Comparison of ENCODE assay signal across 8 cellular contexts in genomic region chr5:119071573-119071874, GRCh38. TPM values are rescaled to one million over a fixed set of nuclear protein-coding genes. Genes with fewer than 3 reads are reported as not detected.
DNase-seq lines count a peak whose midpoint lies in the region; ATAC-seq, FAIRE-seq and TF ChIP-seq lines count a peak whose summit lies in the region.

No MANE protein-coding gene starts in this region.

- POLR2A ChIA-PET in Panc1 (lab: Charles Lee), result no interaction called here

- H4K5ac ChIP-seq in H9 (ENCODE audit: insufficient read length, low read depth, low read length), result no peak overlapping the region

- H3K36me3 Mint-ChIP-seq in H9 (ENCODE audit: insufficient read depth in 1 of 3, low read depth in 3 of 3), result no peaks in the 10 kb centered on the region

- no peak overlapping the region for H3K4ac ChIP-seq in H9 (ENCODE audit: low read depth, low read length)

- no peak overlapping the region for H3K56ac ChIP-seq in H9 (ENCODE audit: insufficient read length, low read depth, low read length)

- WGBS in H9 (ENCODE audit: extremely low coverage, insufficient read length, low lambda C conversion rate), result no CpG with 5 or more reads among the region's 18 CpGs
- 0% methylated on average over 18 of the region's 18 CpGs for WGBS in pancreas, 2 donors

- H3K18ac ChIP-seq in H9 (ENCODE audit: insufficient read length, low read depth, low read length), result peak overlapping the region; percentile 2

- H3K4me1 Mint-ChIP-seq in H9, result peaks cover 34 to 37% of the 10 kb centered on the region in 2 experiments

- H2BK15ac ChIP-seq in H9 (ENCODE audit: low read depth, low read length), result no peak overlapping the region

- no peak for FAIRE-seq in pancreas (lab: Jason Lieb, UNC)

- no peak overlapping the region for H2BK5ac ChIP-seq in H9 (ENCODE audit: insufficient read length, low read length)

- no peak overlapping the region for H2BK12ac ChIP-seq in H9 (ENCODE audit: insufficient read length, low read depth, low read length)

- H3K9me3 Mint-ChIP-seq in H9, result no peaks in the 10 kb centered on the region

- H3K27me3 ChIP-seq in H9 (ENCODE audit: insufficient read depth, low read length), result no peaks in the 10 kb centered on the region
- H3K27me3 ChIP-seq in Panc1 (ENCODE audit: control insufficient read depth, insufficient read depth, low read length), result no peaks in the 10 kb centered on the region
- no peaks in the 10 kb centered on the region for H3K27me3 ChIP-seq in pancreas

- H3K23me2 ChIP-seq in H9 (ENCODE audit: insufficient read length, low read depth, low read length, poor library complexity, severe bottlenecking), result peaks cover 4% of the 10 kb centered on the region

- peak overlapping the region; percentile 15; the same call in 1 of the 2 replicates for H3K14ac ChIP-seq in H9 (ENCODE audit: insufficient read depth, low read length)

- no peak overlapping the region for H4K8ac ChIP-seq in H9 (replicated peaks; ENCODE audit: insufficient read length, low read depth, low read length)

- CTCF ChIA-PET in Panc1 (lab: Charles Lee), result interaction anchor here (0.6 kb wide), 1 partner anchor 96 kb away, joined by 3 read pairs; no protein-coding TSS in a partner anchor

- no peak overlapping the region for H3K23ac ChIP-seq in H9 (ENCODE audit: insufficient read length, low read depth, low read length)

- H2BK20ac ChIP-seq in H9 (ENCODE audit: low read depth, low read length, poor library complexity, severe bottlenecking), result no peak overlapping the region

- H3K4me3 ChIP-seq in Panc1 (ENCODE audit: low read depth in 2 of 2, low read length in 2 of 2) (peak overlapping the region; percentile 86 to 93), fibroblast of mammary gland (ENCODE audit: control insufficient read depth, low read depth, low read length) (peak overlapping the region; percentile 88), pancreas (peak overlapping the region; percentile 74 to 98 (median 81))

- H2BK120ac ChIP-seq in H9 (ENCODE audit: low read depth, low read length, poor library complexity, severe bottlenecking), result no peak overlapping the region

- H3K4me2 ChIP-seq in H9 (ENCODE audit: insufficient read depth, insufficient read length, low read length), result peak overlapping the region; percentile 71

- H3K27ac Mint-ChIP-seq in H9, result peak overlapping the region; percentile 91 to 96 (median 93)

- no peak for TF ChIP-seq POLR2A in erythroblast (IDR thresholded peaks at IDR 0.05; ENCODE audit: low read length)

- H3K9ac ChIP-seq in ES-I3 (ENCODE audit: low read depth, low read length) (peak overlapping the region; percentile 79), H9 (ENCODE audit: extremely low read depth, insufficient read length, low read length) (peak overlapping the region; percentile 55)

- no peak overlapping the region for H3T11ph ChIP-seq in H9 (ENCODE audit: low read length)

- H3K4me3 Mint-ChIP-seq in H9, result peak overlapping the region; percentile 91 to 93

- no TSS peak for BruUV-seq in Panc1 (replicated peaks; lab: Mats Ljungman, UMichigan)

- H4K91ac ChIP-seq in H9 (ENCODE audit: insufficient read length, low read depth, low read length), result no peak overlapping the region

- TF ChIP-seq CTCF in H9 (conservative IDR thresholded peaks at IDR 0.05) (no peak), Panc1 (IDR thresholded peaks at IDR 0.05) (no peak), fibroblast of mammary gland (conservative IDR thresholded peaks at IDR 0.05; ENCODE audit: control insufficient read depth, insufficient read depth, low read depth, low read length) (no peak), pancreas (IDR thresholded peaks at IDR 0.05) (no peak)

- H2AK5ac ChIP-seq in H9 (ENCODE audit: insufficient read length, low read length), result no peak overlapping the region

- DNase-seq in H9 (no peak), Panc1 (ENCODE audit: low read depth, low spot score) (no peak), fibroblast of mammary gland (ENCODE audit: low read depth) (no peak), pancreas (no peak), SHP77 treated with DMSO at 0.1 percent for 48 hours (lab: John Stamatoyannopoulos, UW) (no peak), SKM-1 (lab: John Stamatoyannopoulos, UW; ENCODE audit: unreplicated experiment) (no peak), erythroblast (lab: John Stamatoyannopoulos, UW) (no peak)

- H3K36me3 ChIP-seq in ES-I3 (ENCODE audit: insufficient read depth, low read length) (no peaks in the 10 kb centered on the region), Panc1 (ENCODE audit: control insufficient read depth, insufficient read depth, low read length) (no peaks in the 10 kb centered on the region; the same call in 1 of the 2 replicates), pancreas (no peaks in the 10 kb centered on the region)

- H3K27ac ChIP-seq in H9 (ENCODE audit: insufficient read length, low read depth, low read length), result no peak overlapping the region
- peak overlapping the region; percentile 96 for H3K27ac ChIP-seq in Panc1 (ENCODE audit: low read length)
- H3K27ac ChIP-seq in pancreas, result peak overlapping the region; percentile 96 to 99 (median 97)

- no peaks in the 10 kb centered on the region for H3K79me1 ChIP-seq in H9 (ENCODE audit: insufficient read depth, low read depth, low read length, poor library complexity, severe bottlenecking)

- intact Hi-C loops in Panc1 (cut with micrococcal nuclease; ENCODE audit: unreplicated experiment), result no loop called here
- intact Hi-C loops in pancreas (cut with DNase I), result no loop called here

- no peak overlapping the region for H2AFZ ChIP-seq in H9 (ENCODE audit: low read length)

- peaks cover 19% of the 10 kb centered on the region; the same call in 1 of the 2 replicates for H3K79me2 ChIP-seq in H9 (ENCODE audit: insufficient read depth, low read length)

- ATAC-seq in Panc1 (no peak; the same call in 1 of the 2 replicates), pancreas (peak; percentile 12 to 31 (median 19))

- no peaks in the 10 kb centered on the region for H3K9me3 ChIP-seq in ES-I3 (ENCODE audit: control insufficient read depth, insufficient read depth, low read length)
- no peaks in the 10 kb centered on the region for H3K9me3 ChIP-seq in H9 (ENCODE audit: control insufficient read depth, low read depth, low read length)
- H3K9me3 ChIP-seq in Panc1 (ENCODE audit: control insufficient read depth, insufficient read depth, low read depth, low read length), result no peaks in the 10 kb centered on the region
- no peaks in the 10 kb centered on the region for H3K9me3 ChIP-seq in pancreas

- H3K27me3 Mint-ChIP-seq in H9 (ENCODE audit: low read depth), result no peaks in the 10 kb centered on the region

- H3K4me1 ChIP-seq in ES-I3 (ENCODE audit: insufficient read depth, low read length) (peaks cover 15% of the 10 kb centered on the region), H9 (ENCODE audit: insufficient read depth, low read length) (peaks cover 2% of the 10 kb centered on the region; the same call in 1 of the 2 replicates), Panc1 (ENCODE audit: control insufficient read depth, insufficient read depth, low read length) (peaks cover 17% of the 10 kb centered on the region), pancreas (peaks cover 13 to 22% (median 16%) of the 10 kb centered on the region in 3 donors)

- in situ Hi-C loops in Panc1 (cut with HindIII; ENCODE audit: low pct_unique_long_range_greater_than_20kb, low sequenced_read_pairs), result no loop called here

- H4K20me1 ChIP-seq in H9 (ENCODE audit: control insufficient read depth, insufficient read depth, insufficient read length), result no peaks in the 10 kb centered on the region

RNA-seq across cellular contexts. Expression of gene DMXL1, which starts 0.6 kb away (rescaled TPM):
- total RNA-seq in H9 (2021), result 53.8 and 63.5 TPM in 2 replicates
- 29.2 TPM for total RNA-seq in Panc1 (2021; ENCODE audit: unreplicated experiment)
- 11.2 TPM for polyA plus RNA-seq in Panc1 (2012; ENCODE audit: insufficient read length)
- total RNA-seq in pancreas, result 10 to 100 TPM; 18.0 to 30.5 (median 24.8) TPM
- 10 to 100 TPM in 1 of 2 donors, 1 to 10 TPM in 1; 9.9 to 14.7 TPM for polyA plus RNA-seq in pancreas
